ENCODE assay signal across 9 cellular contexts in the genomic region with DNA sequence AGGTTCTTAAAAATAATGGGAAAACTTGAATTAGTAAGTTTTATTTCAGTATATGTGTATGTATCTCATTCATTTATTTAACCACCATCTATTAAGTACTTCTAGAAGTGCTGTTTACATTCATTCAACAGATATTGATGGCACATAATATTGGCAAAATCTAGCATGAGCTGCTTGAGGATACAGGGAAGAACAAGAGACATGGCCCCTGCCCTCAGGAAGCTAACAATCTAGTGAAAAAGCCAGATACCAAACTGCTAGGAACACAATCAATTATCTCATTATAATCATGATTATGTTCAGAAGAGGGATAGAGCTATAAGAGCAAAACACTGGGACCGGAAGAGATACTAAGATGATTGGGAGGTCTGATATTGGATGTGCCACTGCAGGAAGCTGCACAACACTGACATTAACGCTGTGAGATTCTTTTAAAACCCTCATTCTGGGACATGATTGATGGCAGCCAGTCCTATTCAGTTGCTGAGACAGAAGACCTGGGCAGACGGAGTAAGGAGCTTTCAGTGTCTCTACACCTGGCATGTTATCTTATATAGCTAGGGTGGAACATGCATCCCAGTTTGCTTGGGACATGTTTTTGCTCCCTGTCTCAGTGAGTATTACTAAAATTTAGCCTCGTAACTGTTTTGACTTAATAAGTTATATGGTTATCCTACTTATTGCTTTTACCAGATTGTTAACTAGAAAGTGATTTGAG.
"Had no signal": no experiment of that assay in that cellular context is flagged by ENCODE, and none has a peak within 500 bp of the region (broad histone marks: within the 10 kb centered on the region; RNA-seq: fewer than 3 reads in every experiment).

No MANE protein-coding gene starts in this region.

- FAIRE-seq: HepG2 had no signal

- H3K36me3 ChIP-seq: HAP-1 had no signal

- H3K27ac ChIP-seq: GM23248, HL-60 had no signal

- ATAC-seq: HCT116, HepG2 had no signal

- H3K4me3 ChIP-seq: GM23248, HAP-1 had no signal

- H2AFZ ChIP-seq: GM23248 had no signal

- H3K4me1 Mint-ChIP-seq: IgD-negative memory B cell had no signal

- H3K36me3 Mint-ChIP-seq: IgD-negative memory B cell had no signal

- H3K4me3 Mint-ChIP-seq: HFFc6, IgD-negative memory B cell had no signal

- H3K27ac Mint-ChIP-seq: HFFc6, IgD-negative memory B cell had no signal

- H3K4me1 ChIP-seq: HAP-1 had no signal

- DNase-seq: GM23248, GOT3, H7, HFFc6 had no signal

- H3K9me3 ChIP-seq: HAP-1 had no signal

- H3K9ac ChIP-seq: GM23248 had no signal
